Comparison of ENCODE assay signal across 15 cellular contexts in the genomic region with DNA sequence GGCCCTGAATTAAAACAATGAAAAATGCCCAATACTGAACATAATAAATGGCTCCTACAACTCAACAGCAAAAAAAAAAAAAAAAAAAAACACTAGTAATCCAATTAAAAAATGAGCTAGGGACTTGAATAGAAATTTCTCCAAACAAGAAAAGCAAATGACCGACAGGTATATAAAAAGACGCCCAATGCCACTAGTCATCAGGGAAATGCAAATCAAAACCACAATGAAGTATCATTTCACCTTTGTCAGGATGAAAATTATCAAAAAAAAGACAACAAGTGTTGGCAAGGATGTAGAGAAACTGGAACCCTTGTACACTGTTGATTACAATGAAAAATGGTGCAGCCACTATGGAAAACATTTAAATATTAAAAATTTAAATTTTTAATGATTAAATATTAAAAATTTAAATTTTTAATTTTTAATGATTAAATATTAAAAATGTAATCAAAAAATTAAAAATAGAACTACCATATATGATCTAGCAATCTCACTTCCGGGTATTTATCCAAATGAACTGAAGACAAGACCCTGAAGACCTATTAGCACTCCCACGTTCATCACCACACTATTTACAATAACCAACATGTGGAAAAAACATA. TPM values are rescaled to one million over a fixed set of nuclear protein-coding genes. Genes with fewer than 3 reads are reported as not detected.
DNase-seq lines count a peak whose midpoint lies in the region; ATAC-seq, FAIRE-seq and TF ChIP-seq lines count a peak whose summit lies in the region.
"Had no signal": no experiment of that assay in that cellular context is flagged by ENCODE, and none has a peak within 500 bp of the region (broad histone marks: within the 10 kb centered on the region; RNA-seq: fewer than 3 reads in every experiment).

No MANE protein-coding gene starts in this region.

- H3K4me1 Mint-ChIP-seq in IgD-negative memory B cell (peaks cover 8 to 12% (median 10%) of the 10 kb centered on the region in 3 donors), WTC11 (no peaks in the 10 kb centered on the region)
- no peaks in the 10 kb centered on the region for H3K4me1 Mint-ChIP-seq in activated CD4-positive, alpha-beta T cell treated with anti-CD3 and anti-CD28 coated beads for 36 hours
- H3K4me1 Mint-ChIP-seq: CD8-positive, alpha-beta memory T cell; GM23338 had no signal

- POLR2A ChIA-PET in WTC11 (lab: Charles Lee), result no interaction called here
- POLR2A ChIA-PET in activated CD4-positive, alpha-beta T cell treated with anti-CD3 and anti-CD28 coated beads for 36 hours (lab: Charles Lee), result no interaction called here

- H3K4me3 Mint-ChIP-seq in IgD-negative memory B cell (peak overlapping the region in 2 of 4 donors; percentile 30 to 47), WTC11 (no peak overlapping the region)
- no peak overlapping the region for H3K4me3 Mint-ChIP-seq in activated CD4-positive, alpha-beta T cell treated with anti-CD3 and anti-CD28 coated beads for 36 hours
- H3K4me3 Mint-ChIP-seq: CD8-positive, alpha-beta memory T cell; GM23338 had no signal

- FAIRE-seq in G401.6 (lab: Jason Lieb, UNC), result peak; percentile 25
- FAIRE-seq: GM12891 had no signal

- intact Hi-C loops in activated CD4-positive, alpha-beta T cell treated with anti-CD3 and anti-CD28 coated beads for 36 hours (cut with DNase I, micrococcal nuclease), result no loop called here

- ATAC-seq in WTC11, result no peak
- ATAC-seq in GM19467 (IDR thresholded peaks at IDR 0.05; ENCODE audit: unreplicated experiment), result no peak
- no peak for ATAC-seq in activated CD4-positive, alpha-beta T cell treated with anti-CD3 and anti-CD28 coated beads for 36 hours
- no peak for ATAC-seq in HG02610 (IDR thresholded peaks at IDR 0.05; ENCODE audit: unreplicated experiment)
- ATAC-seq: GM23338 had no signal

- DNase-seq in WTC11 (ENCODE audit: low spot score) (no peak), NCI-H82 (lab: John Stamatoyannopoulos, UW) (no peak)
- DNase-seq in activated CD4-positive, alpha-beta T cell treated with anti-CD3 and anti-CD28 coated beads for 36 hours, result no peak
- DNase-seq: Caco-2; CD8-positive, alpha-beta memory T cell; DND-41; H7; IMR-90; KG1 had no signal

- peak overlapping the region in 2 of 3 donors; percentile 3 to 46 for H3K27ac Mint-ChIP-seq in IgD-negative memory B cell
- no peak overlapping the region for H3K27ac Mint-ChIP-seq in WTC11
- H3K27ac Mint-ChIP-seq in activated CD4-positive, alpha-beta T cell treated with anti-CD3 and anti-CD28 coated beads for 36 hours, result no peak overlapping the region
- H3K27ac Mint-ChIP-seq: CD8-positive, alpha-beta memory T cell; GM23338 had no signal

- peaks cover 17% of the 10 kb centered on the region for H3K36me3 Mint-ChIP-seq in IgD-negative memory B cell
- H3K36me3 Mint-ChIP-seq in WTC11, result no peaks in the 10 kb centered on the region
- H3K36me3 Mint-ChIP-seq in activated CD4-positive, alpha-beta T cell treated with anti-CD3 and anti-CD28 coated beads for 36 hours (ENCODE audit: low read depth), result peaks cover 10% of the 10 kb centered on the region

- TF ChIP-seq CTCF in WTC11 (IDR thresholded peaks at IDR 0.05), result no peak

- CTCF ChIA-PET in WTC11 (lab: Charles Lee), result interaction anchor here (0.7 to 0.9 kb wide), 2 partner anchors 23 to 332 kb away, joined by 3 to 4 read pairs; no protein-coding TSS in a partner anchor
- CTCF ChIA-PET in activated CD4-positive, alpha-beta T cell treated with anti-CD3 and anti-CD28 coated beads for 36 hours (lab: Charles Lee), result no interaction called here

- no peaks in the 10 kb centered on the region for H3K27me3 Mint-ChIP-seq in IgD-negative memory B cell
- H3K27me3 Mint-ChIP-seq in WTC11 (ENCODE audit: low read depth), result no peaks in the 10 kb centered on the region
- H3K27me3 Mint-ChIP-seq in activated CD4-positive, alpha-beta T cell treated with anti-CD3 and anti-CD28 coated beads for 36 hours, result no peaks in the 10 kb centered on the region
- H3K27me3 Mint-ChIP-seq: CD8-positive, alpha-beta memory T cell had no signal

- H3K9me3 Mint-ChIP-seq in IgD-negative memory B cell (peaks cover 2 to 5% (median 2%) of the 10 kb centered on the region in 3 donors), WTC11 (no peaks in the 10 kb centered on the region)
- H3K9me3 Mint-ChIP-seq in activated CD4-positive, alpha-beta T cell treated with anti-CD3 and anti-CD28 coated beads for 36 hours (ENCODE audit: low read depth), result no peaks in the 10 kb centered on the region
- H3K9me3 Mint-ChIP-seq: CD8-positive, alpha-beta memory T cell; GM23338 had no signal

TF ChIP-seq in WTC11, 78 proteins besides CTCF, POLR2A, EP300 and RAD21:
- TF ChIP-seq EMX1 (CRISPR knock-in tag; IDR thresholded peaks at IDR 0.05) (no peak), SP1 (CRISPR knock-in tag; conservative IDR thresholded peaks at IDR 0.05) (no peak), JAZF1 (CRISPR knock-in tag; IDR thresholded peaks at IDR 0.05) (no peak), ATF3 (CRISPR knock-in tag; conservative IDR thresholded peaks at IDR 0.05) (no peak), ZNF512 (CRISPR knock-in tag; IDR thresholded peaks at IDR 0.05; ENCODE audit: borderline replicate concordance) (no peak), TEAD1 (CRISPR knock-in tag; IDR thresholded peaks at IDR 0.05) (no peak), HMGA2 (CRISPR knock-in tag; IDR thresholded peaks at IDR 0.05) (peak; percentile 97)
- TF ChIP-seq, protein P1, sequence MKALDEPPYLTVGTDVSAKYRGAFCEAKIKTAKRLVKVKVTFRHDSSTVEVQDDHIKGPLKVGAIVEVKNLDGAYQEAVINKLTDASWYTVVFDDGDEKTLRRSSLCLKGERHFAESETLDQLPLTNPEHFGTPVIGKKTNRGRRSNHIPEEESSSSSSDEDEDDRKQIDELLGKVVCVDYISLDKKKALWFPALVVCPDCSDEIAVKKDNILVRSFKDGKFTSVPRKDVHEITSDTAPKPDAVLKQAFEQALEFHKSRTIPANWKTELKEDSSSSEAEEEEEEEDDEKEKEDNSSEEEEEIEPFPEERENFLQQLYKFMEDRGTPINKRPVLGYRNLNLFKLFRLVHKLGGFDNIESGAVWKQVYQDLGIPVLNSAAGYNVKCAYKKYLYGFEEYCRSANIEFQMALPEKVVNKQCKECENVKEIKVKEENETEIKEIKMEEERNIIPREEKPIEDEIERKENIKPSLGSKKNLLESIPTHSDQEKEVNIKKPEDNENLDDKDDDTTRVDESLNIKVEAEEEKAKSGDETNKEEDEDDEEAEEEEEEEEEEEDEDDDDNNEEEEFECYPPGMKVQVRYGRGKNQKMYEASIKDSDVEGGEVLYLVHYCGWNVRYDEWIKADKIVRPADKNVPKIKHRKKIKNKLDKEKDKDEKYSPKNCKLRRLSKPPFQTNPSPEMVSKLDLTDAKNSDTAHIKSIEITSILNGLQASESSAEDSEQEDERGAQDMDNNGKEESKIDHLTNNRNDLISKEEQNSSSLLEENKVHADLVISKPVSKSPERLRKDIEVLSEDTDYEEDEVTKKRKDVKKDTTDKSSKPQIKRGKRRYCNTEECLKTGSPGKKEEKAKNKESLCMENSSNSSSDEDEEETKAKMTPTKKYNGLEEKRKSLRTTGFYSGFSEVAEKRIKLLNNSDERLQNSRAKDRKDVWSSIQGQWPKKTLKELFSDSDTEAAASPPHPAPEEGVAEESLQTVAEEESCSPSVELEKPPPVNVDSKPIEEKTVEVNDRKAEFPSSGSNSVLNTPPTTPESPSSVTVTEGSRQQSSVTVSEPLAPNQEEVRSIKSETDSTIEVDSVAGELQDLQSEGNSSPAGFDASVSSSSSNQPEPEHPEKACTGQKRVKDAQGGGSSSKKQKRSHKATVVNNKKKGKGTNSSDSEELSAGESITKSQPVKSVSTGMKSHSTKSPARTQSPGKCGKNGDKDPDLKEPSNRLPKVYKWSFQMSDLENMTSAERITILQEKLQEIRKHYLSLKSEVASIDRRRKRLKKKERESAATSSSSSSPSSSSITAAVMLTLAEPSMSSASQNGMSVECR (CRISPR knock-in tag; IDR thresholded peaks at IDR 0.05; ENCODE audit: borderline replicate concordance), result no peak

RNA-seq across cellular contexts. Expression of gene BBS2, which starts 28.1 kb away (rescaled TPM):
- polyA plus RNA-seq in IgD-negative memory B cell, result 18.2 TPM
- 19.1 to 25.7 TPM (median 24.1 TPM) in 3 replicates for total RNA-seq in WTC11 (2021)
- total RNA-seq in activated CD4-positive, alpha-beta T cell treated with anti-CD3 and anti-CD28 coated beads for 36 hours, result 10 to 100 TPM; 15.4 to 23.2 TPM

RNA-seq across cellular contexts. Expression of gene OGFOD1, which starts 40.4 kb away (rescaled TPM):
- 65.8 TPM for polyA plus RNA-seq in IgD-negative memory B cell
- total RNA-seq in WTC11 (2021), result 50.5 to 52.2 TPM (median 50.7 TPM) in 3 replicates
- total RNA-seq in activated CD4-positive, alpha-beta T cell treated with anti-CD3 and anti-CD28 coated beads for 36 hours, result 10 to 100 TPM; 56.2 to 64.1 TPM

RNA-seq across cellular contexts. Expression of gene NUDT21, which starts 40.6 kb away (rescaled TPM):
- polyA plus RNA-seq in IgD-negative memory B cell, result 57.2 TPM
- total RNA-seq in WTC11 (2021), result 247 to 263 TPM (median 259 TPM) in 3 replicates
- 100 to 1,000 TPM; 333 to 349 TPM for total RNA-seq in activated CD4-positive, alpha-beta T cell treated with anti-CD3 and anti-CD28 coated beads for 36 hours

Comparison
In these comparisons a context has a peak if more than half of its experiments do, and no peak if none do; other contexts are left out.
1. H3K27ac Mint-ChIP-seq: peak in IgD-negative memory B cell (2 of 3); none in WTC11 (single experiment) and activated CD4-positive, alpha-beta T cell treated with anti-CD3 and anti-CD28 coated beads for 36 hours (single experiment).